Comparison of ENCODE assay signal across 20 cellular contexts in genomic region chr7:26410156-26410555, GRCh38.
DNase-seq lines count a peak whose midpoint lies in the region; ATAC-seq, FAIRE-seq and TF ChIP-seq lines count a peak whose summit lies in the region.
"Had no signal": no experiment of that assay in that cellular context is flagged by ENCODE, and none has a peak within 500 bp of the region (broad histone marks: within the 10 kb centered on the region; RNA-seq: fewer than 3 reads in every experiment).

No MANE protein-coding gene starts in this region.

- intact Hi-C loops in K562 (cut with micrococcal nuclease): no loop called here

- peaks cover 0 to 7% of the 10 kb centered on the region in 2 experiments; a peak in 3 of 5 replicates for H3K4me1 ChIP-seq in K562 (replicated peaks in 1 of 2; ENCODE audit: control insufficient read depth in 2 of 2, insufficient read depth in 2 of 2, low read length in 2 of 2)
- H3K4me1 ChIP-seq: A549 had no signal

- TF ChIP-seq POLR2A in K562 (conservative IDR thresholded peaks at IDR 0.05): no peak

- H3K9me1 ChIP-seq in K562 (ENCODE audit: control insufficient read depth, insufficient read depth, low read length): no peaks in the 10 kb centered on the region

- BruUV-seq in K562 (replicated peaks; lab: Mats Ljungman, UMichigan): no TSS peak

- no peaks in the 10 kb centered on the region for H3K36me3 Mint-ChIP-seq in activated naive CD8-positive, alpha-beta T cell treated with anti-CD3 and anti-CD28 coated beads for 36 hours

- no peak overlapping the region for H3K27ac ChIP-seq in K562 (ENCODE audit: extremely low read depth, low read depth, low read length)
- H3K27ac ChIP-seq: A549 had no signal

- no peaks in the 10 kb centered on the region for H3K79me2 ChIP-seq in K562 (ENCODE audit: control insufficient read depth, insufficient read depth, low read length)

- 59% methylated on average over 2 of the region's 2 CpGs for WGBS in K562 (ENCODE audit: insufficient coverage, low coverage, missing lambda C conversion rate)

- CTCF ChIA-PET in K562 (lab: Yijun Ruan, JAX; ENCODE audit: low intra/inter-chr PET ratio): no interaction called here

- in situ Hi-C loops in K562 (cut with MboI): no loop called here

- H3K9me3 ChIP-seq in K562 (replicated peaks; ENCODE audit: control insufficient read depth, insufficient read depth, low read depth, low read length): no peaks in the 10 kb centered on the region
- H3K9me3 ChIP-seq: A549, SK-N-SH had no signal

- H3K4me3 Mint-ChIP-seq in activated naive CD8-positive, alpha-beta T cell treated with anti-CD3 and anti-CD28 coated beads for 36 hours: no peak overlapping the region
- H3K4me3 Mint-ChIP-seq: CD14-positive monocyte; IgD-negative memory B cell; T-helper 1 cell treated with Interleukin-12 subunit alpha and Interleukin-12 subunit beta and Interleukin-4 antibody, amounts not matched to agents 30 μg/mL and 1 μg/mL, for 36 hours had no signal

- DNase-seq in DMS79 (lab: John Stamatoyannopoulos, UW) (peak; percentile 68), NCI-H1417 treated with DMSO at 0.1 percent for 48 hours (lab: John Stamatoyannopoulos, UW) (peak; percentile 95), NCI-H524 (lab: John Stamatoyannopoulos, UW) (peak; percentile 87 to 89), K562 (ENCODE audit: extremely low read depth in 1 of 4, low spot score in 3 of 4) (no peak), cerebellar nuclear complex (lab: John Stamatoyannopoulos, UW) (no peak), hippocampal formation (lab: John Stamatoyannopoulos, UW) (no peak), hepatic stellate cell (ENCODE audit: low spot score) (no peak)
- no peak for DNase-seq in activated naive CD8-positive, alpha-beta T cell treated with anti-CD3 and anti-CD28 coated beads for 36 hours
- DNase-seq: DND-41, GDM1, NCI-H2029, NCI-H446 treated with DMSO at 0.1 percent for 48 hours, Right ventricle myocardium superior, SK-N-SH had no signal

- peak overlapping the region; percentile 20; the same call in 1 of the 2 replicates for H2AFZ ChIP-seq in K562 (ENCODE audit: low read depth, low read length)

- no peak for TF ChIP-seq CTCF in K562 (IDR thresholded peaks at IDR 0.05 in 2 of 3, conservative IDR thresholded peaks at IDR 0.05 in 1 of 3; ENCODE audit: insufficient read depth in 2 of 3, low read depth in 1 of 3, low read length in 3 of 3)

- H3K27me3 Mint-ChIP-seq in activated naive CD8-positive, alpha-beta T cell treated with anti-CD3 and anti-CD28 coated beads for 36 hours: peaks cover 12% of the 10 kb centered on the region

- no peak for TF ChIP-seq RAD21 in K562 (CRISPR knock-in tag; conservative IDR thresholded peaks at IDR 0.05 in 1 of 2, IDR thresholded peaks at IDR 0.05 in 1 of 2)

- H3K4me1 Mint-ChIP-seq in activated naive CD8-positive, alpha-beta T cell treated with anti-CD3 and anti-CD28 coated beads for 36 hours: no peaks in the 10 kb centered on the region
- H3K4me1 Mint-ChIP-seq: CD14-positive monocyte, IgD-negative memory B cell had no signal

- no peaks in the 10 kb centered on the region for H3K9me3 Mint-ChIP-seq in activated naive CD8-positive, alpha-beta T cell treated with anti-CD3 and anti-CD28 coated beads for 36 hours
- H3K9me3 Mint-ChIP-seq: T-helper 1 cell treated with Interleukin-12 subunit alpha and Interleukin-12 subunit beta and Interleukin-4 antibody, amounts not matched to agents 30 μg/mL and 1 μg/mL, for 36 hours had no signal

- no peak overlapping the region for H3K4me3 ChIP-seq in K562
- H3K4me3 ChIP-seq: A549 had no signal

- ATAC-seq in K562: no peak
- ATAC-seq: A549, HCT116, Panc1 had no signal

- POLR2A ChIA-PET in K562 (lab: Yijun Ruan, JAX): interaction anchor here (0.6 to 3.3 kb wide), 3 partner anchors 9 to 125 kb away, joined by 4 to 18 read pairs (median 5); no protein-coding TSS in a partner anchor

- no peak overlapping the region for H3K27ac Mint-ChIP-seq in activated naive CD8-positive, alpha-beta T cell treated with anti-CD3 and anti-CD28 coated beads for 36 hours
- H3K27ac Mint-ChIP-seq: CD14-positive monocyte; IgD-negative memory B cell; T-helper 1 cell treated with Interleukin-12 subunit alpha and Interleukin-12 subunit beta and Interleukin-4 antibody, amounts not matched to agents 30 μg/mL and 1 μg/mL, for 36 hours had no signal

- no peak overlapping the region for H3K4me2 ChIP-seq in K562 (ENCODE audit: insufficient read depth, low read length)
- H3K4me2 ChIP-seq: A549, SK-N-SH had no signal

- no peaks in the 10 kb centered on the region for H4K20me1 ChIP-seq in K562 (replicated peaks; ENCODE audit: control insufficient read depth, insufficient read depth, low read length)

- H3K9ac ChIP-seq in K562 (ENCODE audit: insufficient read depth in 1 of 2, low read depth in 2 of 2, low read length in 2 of 2): no peak overlapping the region
- H3K9ac ChIP-seq: SK-N-SH had no signal

- no peaks in the 10 kb centered on the region for H3K27me3 ChIP-seq in K562 (ENCODE audit: control insufficient read depth in 2 of 2, insufficient read depth in 2 of 2, low read length in 2 of 2)

- TF ChIP-seq EP300 in K562 (IDR thresholded peaks at IDR 0.05; ENCODE audit: low read length): no peak

- H3K36me3 ChIP-seq in K562 (ENCODE audit: control insufficient read depth, insufficient read depth, low read length): no peaks in the 10 kb centered on the region

- FAIRE-seq in K562 (lab: Jason Lieb, UNC): no peak
- FAIRE-seq: A549 had no signal

TF ChIP-seq in K562, 482 proteins besides CTCF, POLR2A, EP300 and RAD21:
- TF ChIP-seq MYNN (IDR thresholded peaks at IDR 0.05) (no peak), MYNN (CRISPR knock-in tag; IDR thresholded peaks at IDR 0.05) (no peak), LARP7 (IDR thresholded peaks at IDR 0.05) (no peak), ZNF24 (IDR thresholded peaks at IDR 0.05) (no peak), PTBP1 (IDR thresholded peaks at IDR 0.05; ENCODE audit: low read depth, low read length) (no peak), MEF2A (IDR thresholded peaks at IDR 0.05; ENCODE audit: control insufficient read depth, low read depth, low read length) (no peak), USF2 (CRISPR knock-in tag; IDR thresholded peaks at IDR 0.05) (no peak), TAF7 (tag; IDR thresholded peaks at IDR 0.05) (no peak), ZNF146 (CRISPR knock-in tag; IDR thresholded peaks at IDR 0.05; ENCODE audit: unreplicated experiment) (no peak), ZNF780A (CRISPR knock-in tag; IDR thresholded peaks at IDR 0.05) (no peak), SRSF1 (IDR thresholded peaks at IDR 0.05; ENCODE audit: low read depth, low read length) (no peak), ARID4B (CRISPR knock-in tag; IDR thresholded peaks at IDR 0.05) (no peak), CEBPB (tag; IDR thresholded peaks at IDR 0.05) (no peak), U2AF2 (optimal IDR thresholded peaks at IDR 0.05; ENCODE audit: low read depth, low read length) (no peak)
TF ChIP-seq in K562: peak in this region for 0.

Comparison
In these comparisons a context has a peak if more than half of its experiments do, and no peak if none do; other contexts are left out.
1. DNase-seq: peak in DMS79 (single experiment), NCI-H1417 treated with DMSO at 0.1 percent for 48 hours (single experiment) and NCI-H524 (2 of 2); none in K562 (0 of 4), cerebellar nuclear complex (0 of 2), activated naive CD8-positive, alpha-beta T cell treated with anti-CD3 and anti-CD28 coated beads for 36 hours (single experiment), hippocampal formation (0 of 2) and hepatic stellate cell (single experiment).